1 cellular context compared by ENCODE assay signal in genomic region chr2:38115216-38116012, GRCh38.
TF ChIP-seq lines count a peak whose summit lies in the region.

No MANE protein-coding gene starts in this region.

TF ChIP-seq in GM12878, 131 proteins besides CTCF, POLR2A, EP300 and RAD21 (continued from another document):
- TF ChIP-seq PBX3 (IDR thresholded peaks at IDR 0.05; ENCODE audit: insufficient replicate concordance, low read depth, low read length): peak; percentile 73
- TF ChIP-seq PML (IDR thresholded peaks at IDR 0.05; ENCODE audit: low read length): no peak
- TF ChIP-seq CREB1 (IDR thresholded peaks at IDR 0.05; ENCODE audit: low read depth): 0 out of 2 replicates have a peak, but pooled peaks have one; percentile 34
- TF ChIP-seq YY1 (IDR thresholded peaks at IDR 0.05; ENCODE audit: low read depth, low read length): peak; percentile 85
